In genomic region chr12:55729592-55730446, GRCh38 we compare ENCODE assay signal across 8 cellular contexts. TPM values are rescaled to one million over a fixed set of nuclear protein-coding genes. Genes with fewer than 3 reads are reported as not detected.
DNase-seq lines count a peak whose midpoint lies in the region; ATAC-seq and TF ChIP-seq lines count a peak whose summit lies in the region.

No MANE protein-coding gene starts in this region.

- ATAC-seq in GM21723 (IDR thresholded peaks at IDR 0.05; ENCODE audit: unreplicated experiment) (peak; percentile 66), Panc1 (peak; percentile 88)

- peak; percentile 69 for TF ChIP-seq EP300 in neural cell (conservative IDR thresholded peaks at IDR 0.05; ENCODE audit: poor library complexity, severe bottlenecking)
- TF ChIP-seq EP300 in tibial nerve (IDR thresholded peaks at IDR 0.05), result peak in 1 of 2 donors; percentile 27

- peak; percentile 77 to 89 for TF ChIP-seq POLR2A in tibial nerve (IDR thresholded peaks at IDR 0.05)

- in situ Hi-C loops in KBM-7 (cut with MboI; ENCODE audit: low pct_unique_long_range_greater_than_20kb, low sequenced_read_pairs) (no loop called here), Panc1 (cut with HindIII; ENCODE audit: low pct_unique_long_range_greater_than_20kb, low sequenced_read_pairs) (no loop called here)

- H3K4me3 ChIP-seq in Panc1 (ENCODE audit: low read depth in 2 of 2, low read length in 2 of 2), result peak overlapping the region; percentile 72 to 76
- peak overlapping the region; percentile 91 for H3K4me3 ChIP-seq in neural cell (ENCODE audit: low read length)
- H3K4me3 ChIP-seq in tibial nerve, result peak overlapping the region; percentile 68 to 87 (median 71)

- H3K36me3 ChIP-seq in Panc1 (ENCODE audit: control insufficient read depth, insufficient read depth, low read length) (peaks cover 6% of the 10 kb centered on the region), neural cell (ENCODE audit: insufficient read depth, low read length) (peaks cover 3% of the 10 kb centered on the region), tibial nerve (peaks cover 0 to 24% (median 6%) of the 10 kb centered on the region in 3 donors)

- H3K27ac ChIP-seq in Panc1 (ENCODE audit: low read length) (peak overlapping the region; percentile 94), neural cell (ENCODE audit: low read length) (peak overlapping the region; percentile 100), tibial nerve (peak overlapping the region; percentile 94 to 100 (median 98))

- no peak for TF ChIP-seq CTCF in Panc1 (IDR thresholded peaks at IDR 0.05)
- TF ChIP-seq CTCF in neural cell (IDR thresholded peaks at IDR 0.05; ENCODE audit: poor library complexity, severe bottlenecking), result peak; percentile 62
- TF ChIP-seq CTCF in tibial nerve (IDR thresholded peaks at IDR 0.05), result peak in 1 of 5 experiments; percentile 14

- no TSS peak for BruUV-seq in Panc1 (replicated peaks; lab: Mats Ljungman, UMichigan)

- H2AFZ ChIP-seq in neural cell (ENCODE audit: low read depth, low read length), result peak overlapping the region; percentile 79

- H3K79me2 ChIP-seq in neural cell (replicated peaks; ENCODE audit: insufficient read depth, low read length), result peaks cover 24% of the 10 kb centered on the region

- intact Hi-C loops in Panc1 (cut with micrococcal nuclease; ENCODE audit: unreplicated experiment), result loop anchor here (5.0 to 10.0 kb wide), 2 partner anchors 197 to 535 kb away; partner anchors contain the start of gene PYM1

- peak overlapping the region; percentile 83 for H3K4me2 ChIP-seq in neural cell (ENCODE audit: low read length)

- CTCF ChIA-PET in Panc1 (lab: Charles Lee), result interaction anchor here (0.6 to 1.5 kb wide), 3 partner anchors 9 to 266 kb away, joined by 5 to 15 read pairs (median 11); a partner anchor contains a TSS

- peak; percentile 92 for DNase-seq in ELF-1 (ENCODE audit: low read depth, low spot score)
- DNase-seq in KBM-7, result peak; percentile 91
- peak; percentile 67 for DNase-seq in Panc1 (ENCODE audit: low read depth, low spot score)
- DNase-seq in activated naive CD4-positive, alpha-beta T cell treated with Interleukin-2 at 50 U/mL for 16 hours, result peak; percentile 67
- DNase-seq in foreskin melanocyte, result peak; percentile 95
- DNase-seq in tibial nerve (ENCODE audit: low spot score in 2 of 2), result peak; percentile 88 to 93

- WGBS in tibial nerve, 2 donors, result 1 to 2% methylated on average over 18 to 24 of the region's 25 CpGs

- POLR2A ChIA-PET in Panc1 (lab: Charles Lee), result interaction anchor here (0.6 to 1.3 kb wide), 4 partner anchors 8 to 342 kb away, joined by 3 to 11 read pairs (median 4); partner anchors contain the start of gene BLOC1S1

- no peaks in the 10 kb centered on the region for H3K9me2 ChIP-seq in neural cell (ENCODE audit: insufficient read depth, low read length)

- H3K27me3 ChIP-seq in Panc1 (ENCODE audit: control insufficient read depth, insufficient read depth, low read length) (no peaks in the 10 kb centered on the region), neural cell (ENCODE audit: insufficient read depth, low read depth, low read length) (no peaks in the 10 kb centered on the region), tibial nerve (no peaks in the 10 kb centered on the region)

- H3K9me3 ChIP-seq in Panc1 (ENCODE audit: control insufficient read depth, insufficient read depth, low read depth, low read length), result no peaks in the 10 kb centered on the region
- no peaks in the 10 kb centered on the region for H3K9me3 ChIP-seq in neural cell (ENCODE audit: low read length)
- H3K9me3 ChIP-seq in tibial nerve, result no peaks in the 10 kb centered on the region

- H4K20me1 ChIP-seq in neural cell (ENCODE audit: insufficient read depth), result no peaks in the 10 kb centered on the region

- H3K4me1 ChIP-seq in Panc1 (ENCODE audit: control insufficient read depth, insufficient read depth, low read length) (peaks cover 30% of the 10 kb centered on the region), tibial nerve (peaks cover 0 to 51% (median 35%) of the 10 kb centered on the region in 4 donors)

- no peaks in the 10 kb centered on the region for H3F3A ChIP-seq in neural cell (ENCODE audit: insufficient read depth, low read length, poor library complexity, severe bottlenecking)

- H3K9ac ChIP-seq in neural cell (ENCODE audit: low read length), result peak overlapping the region; percentile 97

- peak; percentile 64 for TF ChIP-seq RAD21 in neural cell (conservative IDR thresholded peaks at IDR 0.05)

TF ChIP-seq in neural cell, 6 proteins besides CTCF, POLR2A, EP300 and RAD21:
- TF ChIP-seq EZH2 (IDR thresholded peaks at IDR 0.05; ENCODE audit: borderline replicate concordance, insufficient read depth, low read length, poor library complexity, severe bottlenecking) (no peak), MXI1 (conservative IDR thresholded peaks at IDR 0.05; ENCODE audit: poor library complexity, severe bottlenecking) (peak; percentile 58), POLR2AphosphoS5 (IDR thresholded peaks at IDR 0.05) (peak; percentile 97), TAF1 (IDR thresholded peaks at IDR 0.05; ENCODE audit: low read depth) (peak; percentile 80), SMC3 (conservative IDR thresholded peaks at IDR 0.05; ENCODE audit: poor library complexity) (peak; percentile 45)
- TF ChIP-seq, protein P1, sequence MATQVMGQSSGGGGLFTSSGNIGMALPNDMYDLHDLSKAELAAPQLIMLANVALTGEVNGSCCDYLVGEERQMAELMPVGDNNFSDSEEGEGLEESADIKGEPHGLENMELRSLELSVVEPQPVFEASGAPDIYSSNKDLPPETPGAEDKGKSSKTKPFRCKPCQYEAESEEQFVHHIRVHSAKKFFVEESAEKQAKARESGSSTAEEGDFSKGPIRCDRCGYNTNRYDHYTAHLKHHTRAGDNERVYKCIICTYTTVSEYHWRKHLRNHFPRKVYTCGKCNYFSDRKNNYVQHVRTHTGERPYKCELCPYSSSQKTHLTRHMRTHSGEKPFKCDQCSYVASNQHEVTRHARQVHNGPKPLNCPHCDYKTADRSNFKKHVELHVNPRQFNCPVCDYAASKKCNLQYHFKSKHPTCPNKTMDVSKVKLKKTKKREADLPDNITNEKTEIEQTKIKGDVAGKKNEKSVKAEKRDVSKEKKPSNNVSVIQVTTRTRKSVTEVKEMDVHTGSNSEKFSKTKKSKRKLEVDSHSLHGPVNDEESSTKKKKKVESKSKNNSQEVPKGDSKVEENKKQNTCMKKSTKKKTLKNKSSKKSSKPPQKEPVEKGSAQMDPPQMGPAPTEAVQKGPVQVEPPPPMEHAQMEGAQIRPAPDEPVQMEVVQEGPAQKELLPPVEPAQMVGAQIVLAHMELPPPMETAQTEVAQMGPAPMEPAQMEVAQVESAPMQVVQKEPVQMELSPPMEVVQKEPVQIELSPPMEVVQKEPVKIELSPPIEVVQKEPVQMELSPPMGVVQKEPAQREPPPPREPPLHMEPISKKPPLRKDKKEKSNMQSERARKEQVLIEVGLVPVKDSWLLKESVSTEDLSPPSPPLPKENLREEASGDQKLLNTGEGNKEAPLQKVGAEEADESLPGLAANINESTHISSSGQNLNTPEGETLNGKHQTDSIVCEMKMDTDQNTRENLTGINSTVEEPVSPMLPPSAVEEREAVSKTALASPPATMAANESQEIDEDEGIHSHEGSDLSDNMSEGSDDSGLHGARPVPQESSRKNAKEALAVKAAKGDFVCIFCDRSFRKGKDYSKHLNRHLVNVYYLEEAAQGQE (IDR thresholded peaks at IDR 0.05; ENCODE audit: borderline replicate concordance), result peak; percentile 93

RNA-seq across cellular contexts. Expression of gene CD63, which starts 1.0 kb away (rescaled TPM):
- 879 TPM for total RNA-seq in Panc1 (2021; ENCODE audit: unreplicated experiment)
- 651 TPM for polyA plus RNA-seq in Panc1 (2012; ENCODE audit: insufficient read length)
- 217 and 246 TPM in 2 replicates for polyA plus RNA-seq in neural cell
- 108 and 122 TPM in 2 replicates for polyA minus RNA-seq in neural cell
- total RNA-seq in tibial nerve, result 100 to 1,000 TPM; 478 to 624 (median 544) TPM

RNA-seq across cellular contexts. Expression of gene RDH5, which starts 9.6 kb away (rescaled TPM):
- total RNA-seq in Panc1 (2021; ENCODE audit: unreplicated experiment) (2.8 TPM), tibial nerve (10 to 100 TPM; 28.0 to 54.6 (median 38.4) TPM)
- 1.8 TPM for polyA plus RNA-seq in Panc1 (2012; ENCODE audit: insufficient read length)
- 3.4 and 6.6 TPM in 2 replicates for polyA plus RNA-seq in neural cell
- polyA minus RNA-seq in neural cell, result 2.0 and 2.7 TPM in 2 replicates

RNA-seq across cellular contexts. Expression of gene GDF11, which starts 13.1 kb away (rescaled TPM):
- total RNA-seq in Panc1 (2021; ENCODE audit: unreplicated experiment) (11.8 TPM), tibial nerve (1 to 10 TPM; 1.8 to 5.7 (median 4.0) TPM)
- 9.7 TPM for polyA plus RNA-seq in Panc1 (2012; ENCODE audit: insufficient read length)
- 14.7 and 16.0 TPM in 2 replicates for polyA plus RNA-seq in neural cell
- 27.0 and 31.7 TPM in 2 replicates for polyA minus RNA-seq in neural cell

RNA-seq across cellular contexts. Expression of gene BLOC1S1, which starts 14.0 kb away (rescaled TPM):
- total RNA-seq in Panc1 (2021; ENCODE audit: unreplicated experiment) (87.3 TPM), tibial nerve (100 to 1,000 TPM; 212 to 322 (median 264) TPM)
- 118 TPM for polyA plus RNA-seq in Panc1 (2012; ENCODE audit: insufficient read length)
- 217 and 261 TPM in 2 replicates for polyA plus RNA-seq in neural cell
- polyA minus RNA-seq in neural cell, result 24.8 and 35.9 TPM in 2 replicates

RNA-seq across cellular contexts. Expression of gene ITGA7, which starts 22.1 kb away (rescaled TPM):
- total RNA-seq in Panc1 (2021; ENCODE audit: unreplicated experiment), result 2.5 TPM
- 1.8 TPM for polyA plus RNA-seq in Panc1 (2012; ENCODE audit: insufficient read length)
- polyA plus RNA-seq in neural cell, result 13.5 and 17.1 TPM in 2 replicates
- polyA minus RNA-seq in neural cell, result 6.5 and 6.6 TPM in 2 replicates
- 100 to 1,000 TPM; 118 to 192 (median 146) TPM for total RNA-seq in tibial nerve

Comparison
In these comparisons a context has a peak if more than half of its experiments do, and no peak if none do; other contexts are left out.
1. Peak in every context shown above with its lines: DNase-seq, ATAC-seq, H3K4me3 ChIP-seq and H3K27ac ChIP-seq.